In genomic region chr22:20783844-20784723, GRCh38 we compare ENCODE assay signal across 9 cellular contexts. TPM values are rescaled to one million over a fixed set of nuclear protein-coding genes. Genes with fewer than 3 reads are reported as not detected.
DNase-seq lines count a peak whose midpoint lies in the region; ATAC-seq and TF ChIP-seq lines count a peak whose summit lies in the region.
"Had no signal": no experiment of that assay in that cellular context is flagged by ENCODE, and none has a peak within 500 bp of the region (broad histone marks: within the 10 kb centered on the region; RNA-seq: fewer than 3 reads in every experiment).

No MANE protein-coding gene starts in this region.

- POLR2A ChIA-PET in HCT116 (lab: Charles Lee) (no interaction called here), PC-3 (lab: Charles Lee; ENCODE audit: unreplicated experiment) (no interaction called here)

- WGBS in sigmoid colon, 2 donors, result 76 to 82% methylated on average over 14 of the region's 14 CpGs

- TF ChIP-seq CTCF in Calu3 (IDR thresholded peaks at IDR 0.05; ENCODE audit: unreplicated experiment), result peak; percentile 62
- peak; percentile 51 to 84 (median 84); a peak in 5 of 6 replicates for TF ChIP-seq CTCF in HCT116 (IDR thresholded peaks at IDR 0.05 in 2 of 3, conservative IDR thresholded peaks at IDR 0.05 in 1 of 3; ENCODE audit: borderline replicate concordance in 1 of 3, insufficient read depth in 1 of 3, low read depth in 2 of 3, low read length in 2 of 3)
- TF ChIP-seq CTCF in PC-3 (conservative IDR thresholded peaks at IDR 0.05; ENCODE audit: low read depth, low read length), result peak; percentile 74
- peak; percentile 71 for TF ChIP-seq CTCF in left ventricle myocardium inferior (IDR thresholded peaks at IDR 0.05; ENCODE audit: borderline replicate concordance)
- TF ChIP-seq CTCF in sigmoid colon (IDR thresholded peaks at IDR 0.05), result peak in 3 of 4 experiments; percentile 7 to 53 (median 40)
- no peak for TF ChIP-seq CTCF in mesothelial cell of epicardium (IDR thresholded peaks at IDR 0.05; ENCODE audit: unreplicated experiment)

- H3K4me1 ChIP-seq in HCT116 (ENCODE audit: control insufficient read depth in 1 of 2, insufficient read depth in 2 of 2, low read length in 2 of 2) (peaks cover 0 to 1% of the 10 kb centered on the region in 2 experiments; a peak in 1 of 4 replicates), PC-3 (ENCODE audit: insufficient read depth, low read length) (peaks cover 51% of the 10 kb centered on the region), left ventricle myocardium inferior (peaks cover 28% of the 10 kb centered on the region), sigmoid colon (no peaks in the 10 kb centered on the region)

- BruUV-seq in Calu3 (replicated peaks; lab: Mats Ljungman, UMichigan) (no TSS peak), HCT116 (replicated peaks; lab: Mats Ljungman, UMichigan) (no TSS peak), PC-3 (replicated peaks; lab: Mats Ljungman, UMichigan) (no TSS peak)

- peaks cover 9% of the 10 kb centered on the region for H3F3A ChIP-seq in PC-3 (ENCODE audit: low read length, unreplicated experiment)

- CTCF ChIA-PET in Calu3 (lab: Charles Lee) (interaction anchor here (0.6 to 1.6 kb wide), 4 partner anchors 12 to 1282 kb away, joined by 3 to 6 read pairs (median 5); no protein-coding TSS in a partner anchor), HCT116 (lab: Charles Lee) (interaction anchor here (0.6 to 2.2 kb wide), 6 partner anchors 8 to 41 kb away, joined by 3 to 8 read pairs (median 4); no protein-coding TSS in a partner anchor), PC-3 (lab: Charles Lee) (no interaction called here)
- CTCF ChIA-PET in activated naive CD4-positive, alpha-beta T cell treated with anti-CD3 and anti-CD28 coated beads for 36 hours (lab: Charles Lee), result interaction anchor here (0.6 to 2.5 kb wide), 16 partner anchors 8 to 258 kb away, joined by 3 to 10 read pairs (median 4); partner anchors contain the start of gene SERPIND1

- RAD21 ChIA-PET in HCT116 (lab: Charles Lee; ENCODE audit: low non-redundant PET in 1 of 2, low total read pairs in 2 of 2, uncharacterized antibody in 2 of 2, unreplicated experiment in 2 of 2), result no interaction called here

- H3K36me3 ChIP-seq in HCT116 (ENCODE audit: control insufficient read depth in 1 of 2, insufficient read depth in 2 of 2, low read length in 2 of 2), result peaks cover 0 to 3% of the 10 kb centered on the region in 2 experiments; a peak in 2 of 4 replicates
- no peaks in the 10 kb centered on the region for H3K36me3 ChIP-seq in PC-3 (ENCODE audit: low read depth, low read length)
- peaks cover 39% of the 10 kb centered on the region for H3K36me3 ChIP-seq in left ventricle myocardium inferior
- H3K36me3 ChIP-seq in sigmoid colon, result peaks cover 13 to 58% (median 24%) of the 10 kb centered on the region in 4 donors

- H3K4me3 Mint-ChIP-seq in Calu3 (ENCODE audit: low read depth, unreplicated experiment), result no peak overlapping the region
- H3K4me3 Mint-ChIP-seq in activated naive CD4-positive, alpha-beta T cell treated with anti-CD3 and anti-CD28 coated beads for 36 hours, result no peak overlapping the region
- no peak overlapping the region for H3K4me3 Mint-ChIP-seq in mesothelial cell of epicardium

- H3K9me3 ChIP-seq in HCT116 (ENCODE audit: control insufficient read depth in 1 of 2, insufficient read depth in 1 of 2, low read depth in 1 of 2, low read length in 2 of 2) (no peaks in the 10 kb centered on the region), PC-3 (ENCODE audit: low read length) (no peaks in the 10 kb centered on the region), left ventricle myocardium inferior (replicated peaks) (no peaks in the 10 kb centered on the region), sigmoid colon (no peaks in the 10 kb centered on the region)

- H3K27me3 ChIP-seq in HCT116 (ENCODE audit: insufficient read depth, low read length) (no peaks in the 10 kb centered on the region), PC-3 (ENCODE audit: low read length) (no peaks in the 10 kb centered on the region), left ventricle myocardium inferior (ENCODE audit: low read depth) (no peaks in the 10 kb centered on the region), sigmoid colon (no peaks in the 10 kb centered on the region)

- TF ChIP-seq POLR2A in HCT116 (IDR thresholded peaks at IDR 0.05; ENCODE audit: borderline replicate concordance, extremely low read depth, insufficient read depth, insufficient read length) (no peak), sigmoid colon (IDR thresholded peaks at IDR 0.05) (no peak)

- H3K9ac ChIP-seq in HCT116 (ENCODE audit: low read length) (no peak overlapping the region), PC-3 (ENCODE audit: low read length) (peak overlapping the region; percentile 21)

- TF ChIP-seq RAD21 in HCT116 (IDR thresholded peaks at IDR 0.05; ENCODE audit: low read depth), result peak; percentile 61

- H4K20me1 ChIP-seq in HCT116 (ENCODE audit: insufficient read depth) (no peaks in the 10 kb centered on the region), PC-3 (ENCODE audit: low read length) (no peaks in the 10 kb centered on the region)

- H3K4me1 Mint-ChIP-seq in Calu3 (ENCODE audit: low read depth, unreplicated experiment), result no peaks in the 10 kb centered on the region
- peaks cover 8% of the 10 kb centered on the region for H3K4me1 Mint-ChIP-seq in activated naive CD4-positive, alpha-beta T cell treated with anti-CD3 and anti-CD28 coated beads for 36 hours (ENCODE audit: low read depth)
- H3K4me1 Mint-ChIP-seq in mesothelial cell of epicardium, result peaks cover 4% of the 10 kb centered on the region

- no peaks in the 10 kb centered on the region for H3K27me3 Mint-ChIP-seq in Calu3 (ENCODE audit: unreplicated experiment)
- H3K27me3 Mint-ChIP-seq in activated naive CD4-positive, alpha-beta T cell treated with anti-CD3 and anti-CD28 coated beads for 36 hours (ENCODE audit: low read depth), result no peaks in the 10 kb centered on the region
- H3K27me3 Mint-ChIP-seq in mesothelial cell of epicardium (ENCODE audit: low read depth), result no peaks in the 10 kb centered on the region

- no peak overlapping the region for H3K4me3 ChIP-seq in HCT116 (replicated peaks in 1 of 2; ENCODE audit: low read depth in 1 of 2, low read length in 2 of 2)
- H3K4me3 ChIP-seq in PC-3 (ENCODE audit: low read length), result no peak overlapping the region
- no peak overlapping the region for H3K4me3 ChIP-seq in left ventricle myocardium inferior
- no peak overlapping the region for H3K4me3 ChIP-seq in sigmoid colon

- H3K9me2 ChIP-seq in HCT116 (ENCODE audit: insufficient read depth) (no peaks in the 10 kb centered on the region), PC-3 (replicated peaks; ENCODE audit: low read length) (no peaks in the 10 kb centered on the region)

- TF ChIP-seq EP300 in sigmoid colon (IDR thresholded peaks at IDR 0.05), result no peak

- H3K79me2 ChIP-seq in HCT116 (ENCODE audit: insufficient read depth, low read length), result no peaks in the 10 kb centered on the region
- H3K79me2 ChIP-seq in PC-3 (ENCODE audit: low read length), result no peaks in the 10 kb centered on the region

- peak; percentile 95 for ATAC-seq in HCT116
- peak; percentile 60 for ATAC-seq in PC-3
- ATAC-seq in HG02970 (IDR thresholded peaks at IDR 0.05; ENCODE audit: low FRiP score, unreplicated experiment), result no peak

- H2AFZ ChIP-seq in HCT116 (ENCODE audit: low read depth, low read length, poor library complexity, severe bottlenecking) (no peak overlapping the region), PC-3 (ENCODE audit: low read length) (no peak overlapping the region)

- no peak overlapping the region for H3K4me2 ChIP-seq in HCT116 (ENCODE audit: low read length)
- H3K4me2 ChIP-seq in PC-3 (ENCODE audit: low read length), result peak overlapping the region; percentile 9; the same call in 1 of the 2 replicates

- H3K27ac Mint-ChIP-seq in Calu3 (ENCODE audit: unreplicated experiment) (no peak overlapping the region), mesothelial cell of epicardium (no peak overlapping the region)
- H3K27ac Mint-ChIP-seq in activated naive CD4-positive, alpha-beta T cell treated with anti-CD3 and anti-CD28 coated beads for 36 hours, result no peak overlapping the region

- DNase-seq in Calu3 (peak; percentile 48), HCT116 (ENCODE audit: low read depth, low spot score) (peak; percentile 34), PC-3 (peak; percentile 68), left ventricle myocardium inferior (no peak), sigmoid colon (no peak), mesothelial cell of epicardium (ENCODE audit: low spot score in 2 of 2, unreplicated experiment in 2 of 2) (no peak)
- DNase-seq in activated naive CD4-positive, alpha-beta T cell treated with anti-CD3 and anti-CD28 coated beads for 36 hours, result peak; percentile 67

- intact Hi-C loops in Calu3 (cut with micrococcal nuclease; ENCODE audit: unreplicated experiment) (no loop called here), HCT116 (cut with micrococcal nuclease) (loop anchor here (1.0 to 2.0 kb wide), 2 partner anchors 25 to 178 kb away; no protein-coding TSS in a partner anchor), PC-3 (cut with micrococcal nuclease) (no loop called here), left ventricle myocardium inferior (cut with micrococcal nuclease) (no loop called here), sigmoid colon (cut with DNase I) (no loop called here)
- intact Hi-C loops in activated naive CD4-positive, alpha-beta T cell treated with anti-CD3 and anti-CD28 coated beads for 36 hours (cut with micrococcal nuclease), result no loop called here

- H3K9me3 Mint-ChIP-seq in Calu3 (ENCODE audit: low read depth, unreplicated experiment), result no peaks in the 10 kb centered on the region
- H3K9me3 Mint-ChIP-seq in activated naive CD4-positive, alpha-beta T cell treated with anti-CD3 and anti-CD28 coated beads for 36 hours, result no peaks in the 10 kb centered on the region
- H3K9me3 Mint-ChIP-seq in mesothelial cell of epicardium, result no peaks in the 10 kb centered on the region

- no peak overlapping the region for H3K27ac ChIP-seq in HCT116 (ENCODE audit: low read depth, low read length)
- peak overlapping the region; percentile 95 for H3K27ac ChIP-seq in PC-3 (ENCODE audit: low read length)
- no peak overlapping the region for H3K27ac ChIP-seq in left ventricle myocardium inferior (replicated peaks)
- H3K27ac ChIP-seq in sigmoid colon, result no peak overlapping the region

- H3K36me3 Mint-ChIP-seq in Calu3 (ENCODE audit: insufficient read depth, unreplicated experiment), result peaks cover 7% of the 10 kb centered on the region
- peaks cover 4% of the 10 kb centered on the region for H3K36me3 Mint-ChIP-seq in activated naive CD4-positive, alpha-beta T cell treated with anti-CD3 and anti-CD28 coated beads for 36 hours (ENCODE audit: low read depth)
- H3K36me3 Mint-ChIP-seq in mesothelial cell of epicardium, result no peaks in the 10 kb centered on the region

TF ChIP-seq in HCT116, 20 proteins besides CTCF, POLR2A, EP300 and RAD21 (continues in another document):
- TF ChIP-seq YY1 (IDR thresholded peaks at IDR 0.05; ENCODE audit: extremely low read depth, insufficient replicate concordance, low read depth, low read length) (no peak), CEBPB (IDR thresholded peaks at IDR 0.05; ENCODE audit: low read depth) (no peak), EZH2 (IDR thresholded peaks at IDR 0.05) (no peak), ZFX (IDR thresholded peaks at IDR 0.05) (no peak)

RNA-seq across cellular contexts. Expression of gene SERPIND1, which starts 10.2 kb away (rescaled TPM):
- not detected in 2 replicates for total RNA-seq in Calu3 (2022)
- total RNA-seq in HCT116 (2021; ENCODE audit: unreplicated experiment), result 0.25 TPM
- 0.03 TPM in 1 of 2 replicates, not detected in the other for polyA plus RNA-seq in HCT116 (2012)
- total RNA-seq in PC-3 (2014; rRNA removed), result 2.9 and 3.0 TPM in 2 replicates
- not detected for total RNA-seq in activated naive CD4-positive, alpha-beta T cell treated with anti-CD3 and anti-CD28 coated beads for 36 hours
- total RNA-seq in left ventricle myocardium inferior, result 0.16 TPM
- not detected for total RNA-seq in sigmoid colon
- polyA plus RNA-seq in sigmoid colon, result under 1 TPM in 1 of 3 donors, not detected in 2; 0.04 TPM
- not detected in 3 replicates for total RNA-seq in mesothelial cell of epicardium
- total RNA-seq: activated CD8-positive, alpha-beta memory T cell treated with anti-CD3 and anti-CD28 coated beads for 36 hours had no signal

Comparison
In these comparisons a context has a peak if more than half of its experiments do, and no peak if none do; other contexts are left out.
1. DNase-seq: peak in Calu3 (single experiment), HCT116 (single experiment), PC-3 (single experiment) and activated naive CD4-positive, alpha-beta T cell treated with anti-CD3 and anti-CD28 coated beads for 36 hours (single experiment); none in left ventricle myocardium inferior (single experiment), sigmoid colon (single experiment) and mesothelial cell of epicardium (0 of 2).